1 cellular context compared by ENCODE assay signal in genomic region chr10:99329238-99329890, GRCh38.
TF ChIP-seq lines count a peak whose summit lies in the region.

Gene CNNM1 (plus strand): TSS chr10:99329356. CDS start chr10:99329388, 32 bp downstream.

TF ChIP-seq in HepG2, 621 proteins besides CTCF, POLR2A, EP300 and RAD21 (continued from another document and continues in another):
- TF ChIP-seq MAFG (CRISPR knock-in tag; IDR thresholded peaks at IDR 0.05): peak; percentile 47; the same call in 1 of the 2 replicates
- TF ChIP-seq, protein P1, sequence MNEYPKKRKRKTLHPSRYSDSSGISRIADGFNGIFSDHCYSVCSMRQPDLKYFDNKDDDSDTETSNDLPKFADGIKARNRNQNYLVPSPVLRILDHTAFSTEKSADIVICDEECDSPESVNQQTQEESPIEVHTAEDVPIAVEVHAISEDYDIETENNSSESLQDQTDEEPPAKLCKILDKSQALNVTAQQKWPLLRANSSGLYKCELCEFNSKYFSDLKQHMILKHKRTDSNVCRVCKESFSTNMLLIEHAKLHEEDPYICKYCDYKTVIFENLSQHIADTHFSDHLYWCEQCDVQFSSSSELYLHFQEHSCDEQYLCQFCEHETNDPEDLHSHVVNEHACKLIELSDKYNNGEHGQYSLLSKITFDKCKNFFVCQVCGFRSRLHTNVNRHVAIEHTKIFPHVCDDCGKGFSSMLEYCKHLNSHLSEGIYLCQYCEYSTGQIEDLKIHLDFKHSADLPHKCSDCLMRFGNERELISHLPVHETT (CRISPR knock-in tag; conservative IDR thresholded peaks at IDR 0.05): no peak
- no peak; the same call in 1 of the 2 replicates for TF ChIP-seq BCL6 (CRISPR knock-in tag; IDR thresholded peaks at IDR 0.05)
- TF ChIP-seq PAF1 (CRISPR knock-in tag; IDR thresholded peaks at IDR 0.05): no peak
- peak; percentile 97 for TF ChIP-seq ZNF879 (CRISPR knock-in tag; IDR thresholded peaks at IDR 0.05)
- TF ChIP-seq EHMT2 (IDR thresholded peaks at IDR 0.05; ENCODE audit: borderline replicate concordance, low read depth, low read length): no peak
- TF ChIP-seq SP5 (CRISPR knock-in tag; IDR thresholded peaks at IDR 0.05; ENCODE audit: borderline replicate concordance, low read depth): 0 out of 2 replicates have a peak, but pooled peaks have one; percentile 29
- TF ChIP-seq CEBPG (CRISPR knock-in tag; IDR thresholded peaks at IDR 0.05): no peak
- no peak for TF ChIP-seq U2AF1 (optimal IDR thresholded peaks at IDR 0.05; ENCODE audit: low read depth, low read length)
- TF ChIP-seq, protein P2, sequence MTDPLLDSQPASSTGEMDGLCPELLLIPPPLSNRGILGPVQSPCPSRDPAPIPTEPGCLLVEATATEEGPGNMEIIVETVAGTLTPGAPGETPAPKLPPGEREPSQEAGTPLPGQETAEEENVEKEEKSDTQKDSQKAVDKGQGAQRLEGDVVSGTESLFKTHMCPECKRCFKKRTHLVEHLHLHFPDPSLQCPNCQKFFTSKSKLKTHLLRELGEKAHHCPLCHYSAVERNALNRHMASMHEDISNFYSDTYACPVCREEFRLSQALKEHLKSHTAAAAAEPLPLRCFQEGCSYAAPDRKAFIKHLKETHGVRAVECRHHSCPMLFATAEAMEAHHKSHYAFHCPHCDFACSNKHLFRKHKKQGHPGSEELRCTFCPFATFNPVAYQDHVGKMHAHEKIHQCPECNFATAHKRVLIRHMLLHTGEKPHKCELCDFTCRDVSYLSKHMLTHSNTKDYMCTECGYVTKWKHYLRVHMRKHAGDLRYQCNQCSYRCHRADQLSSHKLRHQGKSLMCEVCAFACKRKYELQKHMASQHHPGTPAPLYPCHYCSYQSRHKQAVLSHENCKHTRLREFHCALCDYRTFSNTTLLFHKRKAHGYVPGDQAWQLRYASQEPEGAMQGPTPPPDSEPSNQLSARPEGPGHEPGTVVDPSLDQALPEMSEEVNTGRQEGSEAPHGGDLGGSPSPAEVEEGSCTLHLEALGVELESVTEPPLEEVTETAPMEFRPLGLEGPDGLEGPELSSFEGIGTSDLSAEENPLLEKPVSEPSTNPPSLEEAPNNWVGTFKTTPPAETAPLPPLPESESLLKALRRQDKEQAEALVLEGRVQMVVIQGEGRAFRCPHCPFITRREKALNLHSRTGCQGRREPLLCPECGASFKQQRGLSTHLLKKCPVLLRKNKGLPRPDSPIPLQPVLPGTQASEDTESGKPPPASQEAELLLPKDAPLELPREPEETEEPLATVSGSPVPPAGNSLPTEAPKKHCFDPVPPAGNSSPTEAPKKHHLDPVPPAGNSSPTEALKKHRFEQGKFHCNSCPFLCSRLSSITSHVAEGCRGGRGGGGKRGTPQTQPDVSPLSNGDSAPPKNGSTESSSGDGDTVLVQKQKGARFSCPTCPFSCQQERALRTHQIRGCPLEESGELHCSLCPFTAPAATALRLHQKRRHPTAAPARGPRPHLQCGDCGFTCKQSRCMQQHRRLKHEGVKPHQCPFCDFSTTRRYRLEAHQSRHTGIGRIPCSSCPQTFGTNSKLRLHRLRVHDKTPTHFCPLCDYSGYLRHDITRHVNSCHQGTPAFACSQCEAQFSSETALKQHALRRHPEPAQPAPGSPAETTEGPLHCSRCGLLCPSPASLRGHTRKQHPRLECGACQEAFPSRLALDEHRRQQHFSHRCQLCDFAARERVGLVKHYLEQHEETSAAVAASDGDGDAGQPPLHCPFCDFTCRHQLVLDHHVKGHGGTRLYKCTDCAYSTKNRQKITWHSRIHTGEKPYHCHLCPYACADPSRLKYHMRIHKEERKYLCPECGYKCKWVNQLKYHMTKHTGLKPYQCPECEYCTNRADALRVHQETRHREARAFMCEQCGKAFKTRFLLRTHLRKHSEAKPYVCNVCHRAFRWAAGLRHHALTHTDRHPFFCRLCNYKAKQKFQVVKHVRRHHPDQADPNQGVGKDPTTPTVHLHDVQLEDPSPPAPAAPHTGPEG (CRISPR knock-in tag; IDR thresholded peaks at IDR 0.05): no peak; the same call in 1 of the 2 replicates
- TF ChIP-seq MIER2 (CRISPR knock-in tag; IDR thresholded peaks at IDR 0.05): peak; percentile 42; the same call in 1 of the 2 replicates
- TF ChIP-seq ZNF841 (CRISPR knock-in tag; IDR thresholded peaks at IDR 0.05; ENCODE audit: borderline replicate concordance): no peak; the same call in 1 of the 2 replicates
- TF ChIP-seq, protein P3, sequence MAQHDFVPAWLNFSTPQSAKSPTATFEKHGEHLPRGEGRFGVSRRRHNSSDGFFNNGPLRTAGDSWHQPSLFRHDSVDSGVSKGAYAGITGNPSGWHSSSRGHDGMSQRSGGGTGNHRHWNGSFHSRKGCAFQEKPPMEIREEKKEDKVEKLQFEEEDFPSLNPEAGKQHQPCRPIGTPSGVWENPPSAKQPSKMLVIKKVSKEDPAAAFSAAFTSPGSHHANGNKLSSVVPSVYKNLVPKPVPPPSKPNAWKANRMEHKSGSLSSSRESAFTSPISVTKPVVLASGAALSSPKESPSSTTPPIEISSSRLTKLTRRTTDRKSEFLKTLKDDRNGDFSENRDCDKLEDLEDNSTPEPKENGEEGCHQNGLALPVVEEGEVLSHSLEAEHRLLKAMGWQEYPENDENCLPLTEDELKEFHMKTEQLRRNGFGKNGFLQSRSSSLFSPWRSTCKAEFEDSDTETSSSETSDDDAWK (CRISPR knock-in tag; IDR thresholded peaks at IDR 0.05): no peak
- TF ChIP-seq STAG1 (CRISPR knock-in tag; IDR thresholded peaks at IDR 0.05): no peak
- TF ChIP-seq ZNF101 (CRISPR knock-in tag; IDR thresholded peaks at IDR 0.05; ENCODE audit: borderline replicate concordance, low read depth): no peak
- TF ChIP-seq MYNN (CRISPR knock-in tag; IDR thresholded peaks at IDR 0.05; ENCODE audit: low read depth): no peak
- no peak for TF ChIP-seq ZNF737 (CRISPR knock-in tag; IDR thresholded peaks at IDR 0.05; ENCODE audit: borderline replicate concordance)
- TF ChIP-seq PPARG (CRISPR knock-in tag; conservative IDR thresholded peaks at IDR 0.05): no peak
- TF ChIP-seq, protein P4, sequence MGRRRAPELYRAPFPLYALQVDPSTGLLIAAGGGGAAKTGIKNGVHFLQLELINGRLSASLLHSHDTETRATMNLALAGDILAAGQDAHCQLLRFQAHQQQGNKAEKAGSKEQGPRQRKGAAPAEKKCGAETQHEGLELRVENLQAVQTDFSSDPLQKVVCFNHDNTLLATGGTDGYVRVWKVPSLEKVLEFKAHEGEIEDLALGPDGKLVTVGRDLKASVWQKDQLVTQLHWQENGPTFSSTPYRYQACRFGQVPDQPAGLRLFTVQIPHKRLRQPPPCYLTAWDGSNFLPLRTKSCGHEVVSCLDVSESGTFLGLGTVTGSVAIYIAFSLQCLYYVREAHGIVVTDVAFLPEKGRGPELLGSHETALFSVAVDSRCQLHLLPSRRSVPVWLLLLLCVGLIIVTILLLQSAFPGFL (CRISPR knock-in tag; IDR thresholded peaks at IDR 0.05): no peak
- TF ChIP-seq LBX2 (CRISPR knock-in tag; IDR thresholded peaks at IDR 0.05; ENCODE audit: borderline replicate concordance): no peak
- peak; percentile 31; the same call in 1 of the 2 replicates for TF ChIP-seq FOXC1 (CRISPR knock-in tag; IDR thresholded peaks at IDR 0.05; ENCODE audit: borderline replicate concordance)
- TF ChIP-seq ATRX (CRISPR knock-in tag; IDR thresholded peaks at IDR 0.05; ENCODE audit: borderline replicate concordance): no peak
- no peak for TF ChIP-seq CBX2 (IDR thresholded peaks at IDR 0.05; ENCODE audit: low read depth, low read length)
- TF ChIP-seq CBX2 (CRISPR knock-in tag; IDR thresholded peaks at IDR 0.05; ENCODE audit: low read depth): no peak
- no peak for TF ChIP-seq ZNF782 (CRISPR knock-in tag; IDR thresholded peaks at IDR 0.05; ENCODE audit: borderline replicate concordance)
- no peak for TF ChIP-seq ZFP37 (CRISPR knock-in tag; IDR thresholded peaks at IDR 0.05; ENCODE audit: borderline replicate concordance)
- TF ChIP-seq NFKB2 (CRISPR knock-in tag; IDR thresholded peaks at IDR 0.05; ENCODE audit: borderline replicate concordance): no peak
- no peak; the same call in 1 of the 2 replicates for TF ChIP-seq ZBTB25 (CRISPR knock-in tag; IDR thresholded peaks at IDR 0.05)
- TF ChIP-seq KDM5B (CRISPR knock-in tag; IDR thresholded peaks at IDR 0.05; ENCODE audit: borderline replicate concordance): peak; percentile 79
- TF ChIP-seq SETDB1 (CRISPR knock-in tag; IDR thresholded peaks at IDR 0.05; ENCODE audit: borderline replicate concordance): no peak
- TF ChIP-seq, protein P5, sequence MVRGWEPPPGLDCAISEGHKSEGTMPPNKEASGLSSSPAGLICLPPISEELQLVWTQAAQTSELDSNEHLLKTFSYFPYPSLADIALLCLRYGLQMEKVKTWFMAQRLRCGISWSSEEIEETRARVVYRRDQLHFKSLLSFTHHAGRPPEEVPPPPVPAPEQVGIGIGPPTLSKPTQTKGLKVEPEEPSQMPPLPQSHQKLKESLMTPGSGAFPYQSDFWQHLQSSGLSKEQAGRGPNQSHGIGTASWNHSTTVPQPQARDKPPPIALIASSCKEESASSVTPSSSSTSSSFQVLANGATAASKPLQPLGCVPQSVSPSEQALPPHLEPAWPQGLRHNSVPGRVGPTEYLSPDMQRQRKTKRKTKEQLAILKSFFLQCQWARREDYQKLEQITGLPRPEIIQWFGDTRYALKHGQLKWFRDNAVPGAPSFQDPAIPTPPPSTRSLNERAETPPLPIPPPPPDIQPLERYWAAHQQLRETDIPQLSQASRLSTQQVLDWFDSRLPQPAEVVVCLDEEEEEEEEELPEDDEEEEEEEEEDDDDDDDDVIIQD (CRISPR knock-in tag; IDR thresholded peaks at IDR 0.05; ENCODE audit: low read depth): no peak
- TF ChIP-seq ZNF652 (CRISPR knock-in tag; IDR thresholded peaks at IDR 0.05; ENCODE audit: borderline replicate concordance, low read depth): no peak
- no peak for TF ChIP-seq ZNF589 (CRISPR knock-in tag; conservative IDR thresholded peaks at IDR 0.05)
- no peak for TF ChIP-seq MAFK (conservative IDR thresholded peaks at IDR 0.05 in 1 of 2, IDR thresholded peaks at IDR 0.05 in 1 of 2; ENCODE audit: low read length in 2 of 2)
- TF ChIP-seq MXD1 (CRISPR knock-in tag; IDR thresholded peaks at IDR 0.05): 0 out of 2 replicates have a peak, but pooled peaks have one; percentile 75
- TF ChIP-seq ZNF430 (CRISPR knock-in tag; IDR thresholded peaks at IDR 0.05): no peak; the same call in 1 of the 2 replicates
- no peak for TF ChIP-seq THRA (CRISPR knock-in tag; IDR thresholded peaks at IDR 0.05; ENCODE audit: borderline replicate concordance)
- no peak for TF ChIP-seq ZNF383 (CRISPR knock-in tag; IDR thresholded peaks at IDR 0.05; ENCODE audit: borderline replicate concordance)
- TF ChIP-seq ZNF160 (CRISPR knock-in tag; IDR thresholded peaks at IDR 0.05): no peak
- TF ChIP-seq IKZF1 (IDR thresholded peaks at IDR 0.05): no peak
- TF ChIP-seq E2F1 (CRISPR knock-in tag; IDR thresholded peaks at IDR 0.05): no peak
- no peak; the same call in 1 of the 2 replicates for TF ChIP-seq ZNF274 (CRISPR knock-in tag; IDR thresholded peaks at IDR 0.05)
- peak; percentile 31; the same call in 1 of the 2 replicates for TF ChIP-seq ZNF431 (CRISPR knock-in tag; IDR thresholded peaks at IDR 0.05; ENCODE audit: borderline replicate concordance, low read depth)
